Comparison of ENCODE assay signal across 8 cellular contexts in the genomic region with DNA sequence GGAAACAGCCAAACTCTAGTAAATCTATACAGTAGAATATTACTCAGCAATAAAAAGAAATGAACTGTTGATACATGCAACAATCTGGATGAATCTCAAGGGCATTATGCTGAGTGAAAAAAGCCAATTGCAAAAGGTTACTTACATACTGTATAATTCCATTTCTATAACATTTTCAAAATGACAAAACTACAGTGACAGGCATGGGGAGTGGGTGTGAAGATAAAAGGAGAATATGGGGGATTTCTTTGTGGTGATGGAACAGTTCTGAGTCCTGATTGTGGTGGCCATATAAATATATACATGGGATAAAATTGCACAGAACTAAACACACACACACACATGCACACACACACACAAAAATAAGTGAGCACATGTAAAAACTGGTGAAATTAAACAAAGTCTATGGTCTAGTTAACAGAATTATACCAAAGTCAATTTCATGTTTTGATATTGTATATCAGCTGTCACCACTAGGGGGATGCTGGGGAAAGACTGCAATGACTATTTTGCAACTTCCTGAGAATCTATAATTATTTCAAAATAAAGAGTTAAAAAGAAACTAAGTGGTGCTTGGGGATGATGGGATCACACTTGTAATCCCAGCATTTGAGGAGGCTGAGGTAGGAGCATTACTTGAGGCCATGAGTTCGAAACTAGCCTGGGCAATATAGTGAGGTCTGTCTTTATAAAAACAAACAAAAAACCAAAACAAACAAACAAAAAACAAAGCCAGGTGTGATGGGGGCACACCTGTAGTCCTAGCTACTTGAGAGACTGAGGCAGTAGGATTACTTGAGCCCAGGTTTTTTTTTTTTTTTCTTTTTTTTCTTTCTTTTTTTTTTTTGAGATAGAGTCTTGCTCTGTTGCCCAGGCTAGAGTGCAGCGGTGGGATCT.
A peak's percentile ranks its signal among the peaks of the same experiment; 100 is the strongest.
DNase-seq lines count a peak whose midpoint lies in the region; ATAC-seq and TF ChIP-seq lines count a peak whose summit lies in the region.

No MANE protein-coding gene starts in this region.

- H3K27me3 ChIP-seq in H7 (ENCODE audit: control insufficient read depth, insufficient read depth, low read length), result no peaks in the 10 kb centered on the region
- H3K27me3 ChIP-seq in kidney epithelial cell (ENCODE audit: control insufficient read depth, insufficient read depth, low read length), result no peaks in the 10 kb centered on the region

- H3K4me3 ChIP-seq in H7 (ENCODE audit: insufficient read depth, low read depth, low read length) (no peak overlapping the region), kidney epithelial cell (ENCODE audit: low read depth, low read length) (no peak overlapping the region)

- ATAC-seq in HG03025 (IDR thresholded peaks at IDR 0.05; ENCODE audit: low FRiP score, unreplicated experiment), result no peak

- TF ChIP-seq CTCF in kidney epithelial cell (IDR thresholded peaks at IDR 0.05; ENCODE audit: insufficient read depth, low read length, poor library complexity, severe bottlenecking), result peak; percentile 60

- H3K36me3 ChIP-seq in H7 (replicated peaks; ENCODE audit: control insufficient read depth, insufficient read depth, low read length), result no peaks in the 10 kb centered on the region
- no peaks in the 10 kb centered on the region for H3K36me3 ChIP-seq in kidney epithelial cell (ENCODE audit: control insufficient read depth, insufficient read depth, low read length)

- DNase-seq in COR-L47 (lab: John Stamatoyannopoulos, UW) (peak; percentile 15), H7 (peak; percentile 14), SW480 (ENCODE audit: low spot score) (peak; percentile 5), kidney epithelial cell (ENCODE audit: low read depth) (no peak), NCI-H187 (lab: John Stamatoyannopoulos, UW) (no peak), medulla oblongata (ENCODE audit: extremely low spot score) (no peak)
- no peak for DNase-seq in stimulated activated CD4-positive, alpha-beta T cell treated with anti-CD3 and anti-CD28 coated beads, Interleukin-1b, Interleukin-23, amount 100 ng/mL, for 48 hours

Comparison
In these comparisons a context has a peak if more than half of its experiments do, and no peak if none do; other contexts are left out.
1. DNase-seq: peak in COR-L47 (single experiment), H7 (single experiment) and SW480 (single experiment); none in kidney epithelial cell (single experiment), NCI-H187 (0 of 2), stimulated activated CD4-positive, alpha-beta T cell treated with anti-CD3 and anti-CD28 coated beads, Interleukin-1b, Interleukin-23, amount 100 ng/mL, for 48 hours (single experiment) and medulla oblongata (single experiment).